9 cellular contexts compared by ENCODE assay signal in genomic region chr17:44362479-44362963, GRCh38. TPM values are rescaled to one million over a fixed set of nuclear protein-coding genes. Genes with fewer than 3 reads are reported as not detected.
DNase-seq lines count a peak whose midpoint lies in the region; FAIRE-seq and TF ChIP-seq lines count a peak whose summit lies in the region.
"Had no signal": no experiment of that assay in that cellular context is flagged by ENCODE, and none has a peak within 500 bp of the region (broad histone marks: within the 10 kb centered on the region; RNA-seq: fewer than 3 reads in every experiment).

No MANE protein-coding gene starts in this region.

- peaks cover 17% of the 10 kb centered on the region for H3K27me3 Mint-ChIP-seq in nephron (ENCODE audit: low read depth)

- H3K23me2 ChIP-seq in H1 (ENCODE audit: low read depth, low read length) = peaks cover 2% of the 10 kb centered on the region; the same call in 1 of the 2 replicates

- FAIRE-seq in H1 (lab: Jason Lieb, UNC) = no peak
- FAIRE-seq in RCC 7860 (lab: Jason Lieb, UNC) = no peak

- H3K23ac ChIP-seq in H1 (ENCODE audit: insufficient read length) = no peak overlapping the region

- H3K18ac ChIP-seq in H1 (ENCODE audit: extremely low read depth, low read length) = no peak overlapping the region

- no peak for TF ChIP-seq EP300 in H1 (IDR thresholded peaks at IDR 0.05; ENCODE audit: borderline replicate concordance in 1 of 2, low read depth in 2 of 2, low read length in 2 of 2)

- no peak overlapping the region for H3K9ac ChIP-seq in H1 (replicated peaks in 1 of 4; ENCODE audit: extremely low read depth in 1 of 4, low read depth in 3 of 4, low read length in 3 of 4)

- peak overlapping the region; percentile 90 to 94 (median 93) for H3K4me3 Mint-ChIP-seq in nephron

- H3K4me3 ChIP-seq in BE2C (ENCODE audit: low read depth, low read length) = peak overlapping the region; percentile 79
- H3K4me3 ChIP-seq in H1 (ENCODE audit: extremely low read depth in 1 of 4, insufficient read depth in 2 of 4, low read depth in 3 of 4, low read length in 4 of 4) = peak overlapping the region; percentile 71 to 100 (median 76)
- no peak overlapping the region for H3K4me3 ChIP-seq in MG63
- H3K4me3 ChIP-seq in ascending aorta = no peak overlapping the region

- H3K4me2 ChIP-seq in H1 (ENCODE audit: insufficient read depth in 1 of 2, low read depth in 2 of 2, low read length in 2 of 2) = peak overlapping the region; percentile 52 to 79

- H4K5ac ChIP-seq in H1 (ENCODE audit: insufficient read length, low read depth, low read length) = no peak overlapping the region

- intact Hi-C loops in ascending aorta (cut with DNase I) = no loop called here

- H2BK5ac ChIP-seq in H1 (ENCODE audit: low read depth, low read length) = no peak overlapping the region

- no peak overlapping the region for H2BK12ac ChIP-seq in H1 (ENCODE audit: low read depth, low read length)

- no peak overlapping the region for H4K91ac ChIP-seq in H1 (replicated peaks; ENCODE audit: insufficient read length, low read length)

- H3K9me3 Mint-ChIP-seq in nephron = no peaks in the 10 kb centered on the region

- H3K36me3 Mint-ChIP-seq in nephron (ENCODE audit: low read depth) = peaks cover 17% of the 10 kb centered on the region

- POLR2A ChIA-PET in H1 (lab: Charles Lee; ENCODE audit: partially characterized antibody) = interaction anchor here (0.7 to 3.8 kb wide), 8 partner anchors 9 to 164 kb away, joined by 3 to 15 read pairs (median 4); no protein-coding TSS in a partner anchor

- H3K4me1 Mint-ChIP-seq in nephron = peaks cover 45% of the 10 kb centered on the region

- WGBS in H1 (ENCODE audit: extremely low coverage in 1 of 2, insufficient coverage in 1 of 2, insufficient read length in 1 of 2, insufficient replicate concordance in 2 of 2, low coverage in 1 of 2, low lambda C conversion rate in 2 of 2, missing lambda C conversion rate in 1 of 2), 2 experiments = 27% methylated on average over 6 of the region's 11 CpGs; no CpG with 5 or more reads in 1 of the 2 experiments

- no peak overlapping the region for H3K4ac ChIP-seq in H1 (replicated peaks; ENCODE audit: insufficient read length, low read depth, low read length)

- H3K27ac Mint-ChIP-seq in nephron = peak overlapping the region; percentile 66 to 92 (median 89)

- H3K27me3 ChIP-seq in BE2C = no peaks in the 10 kb centered on the region
- H3K27me3 ChIP-seq in H1 (replicated peaks in 1 of 4; ENCODE audit: control insufficient read depth in 3 of 4, extremely low read depth in 1 of 4, insufficient read depth in 3 of 4, low read length in 3 of 4) = no peaks in the 10 kb centered on the region
- H3K27me3 ChIP-seq in MG63 = peaks cover 29% of the 10 kb centered on the region
- H3K27me3 ChIP-seq in ascending aorta = peaks cover 12% of the 10 kb centered on the region

- H3K79me1 ChIP-seq in H1 (ENCODE audit: low read depth, low read length) = peaks cover 12% of the 10 kb centered on the region

- no peak overlapping the region; the same call in 1 of the 2 replicates for H2BK15ac ChIP-seq in H1 (ENCODE audit: low read length)

- no peak overlapping the region for H3K56ac ChIP-seq in H1 (replicated peaks; ENCODE audit: insufficient read length, low read depth, low read length)

- 0 out of 2 replicates have a peak overlapping the region, but pooled peaks have one; percentile 7 for H4K8ac ChIP-seq in H1 (ENCODE audit: extremely low read depth, insufficient read depth, low read length)

- TF ChIP-seq RAD21 in H1 (IDR thresholded peaks at IDR 0.05 in 1 of 2, conservative IDR thresholded peaks at IDR 0.05 in 1 of 2; ENCODE audit: low read depth in 2 of 2, low read length in 2 of 2) = no peak

- no peak overlapping the region for H2BK20ac ChIP-seq in H1 (ENCODE audit: low read length)

- H2AK5ac ChIP-seq in H1 (ENCODE audit: low read depth, low read length) = no peak overlapping the region; the same call in 1 of the 2 replicates

- TF ChIP-seq CTCF in BE2C (IDR thresholded peaks at IDR 0.05; ENCODE audit: low read depth, low read length) (no peak), H1 (IDR thresholded peaks at IDR 0.05; ENCODE audit: control extremely low read depth in 1 of 3, insufficient read depth in 1 of 3, low read depth in 1 of 3, low read length in 3 of 3) (no peak), nephron (IDR thresholded peaks at IDR 0.05; ENCODE audit: unreplicated experiment in 3 of 3) (no peak), ascending aorta (IDR thresholded peaks at IDR 0.05) (no peak)

- no peaks in the 10 kb centered on the region for H3K9me3 ChIP-seq in BE2C
- H3K9me3 ChIP-seq in H1 (ENCODE audit: insufficient read depth in 2 of 2, low read depth in 1 of 2, low read length in 1 of 2) = no peaks in the 10 kb centered on the region
- no peaks in the 10 kb centered on the region for H3K9me3 ChIP-seq in MG63
- H3K9me3 ChIP-seq in ascending aorta = no peaks in the 10 kb centered on the region

- CTCF ChIA-PET in H1 (lab: Charles Lee; ENCODE audit: partially characterized antibody) = interaction anchor here (0.6 to 10.1 kb wide), 13 partner anchors 8 to 419 kb away, joined by 3 to 177 read pairs (median 4); partner anchors contain the start of gene GRN

- H2BK120ac ChIP-seq in H1 (replicated peaks; ENCODE audit: low read depth, low read length) = no peak overlapping the region

- H3K36me3 ChIP-seq in BE2C (no peaks in the 10 kb centered on the region), H1 (ENCODE audit: control insufficient read depth in 2 of 4, insufficient read depth in 4 of 4, low read length in 3 of 4) (peaks cover 0 to 6% (median 1%) of the 10 kb centered on the region in 4 experiments; a peak in 1 of 8 replicates), MG63 (no peaks in the 10 kb centered on the region), ascending aorta (no peaks in the 10 kb centered on the region)

- DNase-seq in BE2C = no peak
- peak; percentile 36 for DNase-seq in NCI-H69 (lab: John Stamatoyannopoulos, UW)
- no peak for DNase-seq in H1 (ENCODE audit: low read depth in 1 of 2, low spot score in 2 of 2)
- DNase-seq in NCI-H1694 (lab: John Stamatoyannopoulos, UW) = no peak
- DNase-seq in RCC 7860 (ENCODE audit: low spot score) = no peak
- DNase-seq in MG63 = no peak
- DNase-seq in ascending aorta (ENCODE audit: low spot score in 2 of 2) = no peak
- DNase-seq: midbrain had no signal

- H3K14ac ChIP-seq in H1 (ENCODE audit: insufficient read length) = no peak overlapping the region

- H3K79me2 ChIP-seq in H1 (ENCODE audit: control insufficient read depth in 1 of 2, insufficient read depth in 2 of 2, low read length in 2 of 2) = peaks cover 0 to 7% of the 10 kb centered on the region in 2 experiments; a peak in 1 of 4 replicates

- H4K20me1 ChIP-seq in H1 (replicated peaks in 1 of 2; ENCODE audit: control insufficient read depth in 1 of 2, insufficient read depth in 2 of 2, low read length in 2 of 2) = peaks cover 3 to 21% of the 10 kb centered on the region in 2 experiments

- no peak for TF ChIP-seq POLR2A in H1 (IDR thresholded peaks at IDR 0.05; ENCODE audit: control extremely low read depth in 1 of 2, low read depth in 2 of 2, low read length in 2 of 2)

- no peak overlapping the region for H2AFZ ChIP-seq in H1 (ENCODE audit: low read length)

- peaks cover 8% of the 10 kb centered on the region; the same call in 1 of the 2 replicates for H3K4me1 ChIP-seq in BE2C
- H3K4me1 ChIP-seq in H1 (replicated peaks in 1 of 4; ENCODE audit: control insufficient read depth in 3 of 4, insufficient read depth in 4 of 4, low read length in 3 of 4) = peaks cover 9 to 23% (median 18%) of the 10 kb centered on the region in 4 experiments
- peaks cover 5 to 6% of the 10 kb centered on the region in 2 donors for H3K4me1 ChIP-seq in ascending aorta

- H3K27ac ChIP-seq in H1 (ENCODE audit: low read depth, low read length) (no peak overlapping the region), ascending aorta (no peak overlapping the region)

RNA-seq across cellular contexts. Expression of gene FAM171A2, which starts 1.1 kb away (rescaled TPM):
- polyA plus RNA-seq in BE2C (2012; ENCODE audit: insufficient read depth, insufficient read length, low read depth) = 44.8 TPM
- total RNA-seq in H1 (2021; fragmentation: NEBNext Ultra II Directional; extraction: Animal tissue kit (Norgen Biotek cat#: 25700)) = 23.9 and 24.1 TPM in 2 replicates
- 21.9 and 31.8 TPM in 2 replicates for polyA plus RNA-seq in H1 (2011; rRNA removed)
- polyA plus RNA-seq in H1 (2011; cell fraction: cytosol; rRNA removed) = 21.7 TPM
- 37.0 TPM for polyA plus RNA-seq in H1 (2011; cell fraction: nucleus; rRNA removed)
- polyA plus RNA-seq in H1 (2012, experiment 1 of 2) = 10.4 to 25.0 TPM (median 21.9 TPM) in 4 replicates
- 11.7 TPM for polyA plus RNA-seq in H1 (2012, experiment 2 of 2)
- polyA plus RNA-seq in H1 (2013, experiment 1 of 2) = 15.4 TPM
- 15.9 TPM for polyA plus RNA-seq in H1 (2013, experiment 2 of 2)
- 14.7 and 17.9 TPM in 2 replicates for polyA minus RNA-seq in H1 (2011; rRNA and poly(A)+ RNA removed)
- 22.5 TPM for polyA minus RNA-seq in H1 (2011; cell fraction: cytosol; rRNA and poly(A)+ RNA removed)
- polyA minus RNA-seq in H1 (2011; cell fraction: nucleus; rRNA and poly(A)+ RNA removed) = 24.7 TPM
- total RNA-seq in MG63 (2014; rRNA removed; shearing (Covaris generic); ENCODE audit: low replicate concordance) = 2.1 and 9.3 TPM in 2 replicates
- 1.7 TPM for total RNA-seq in ascending aorta

RNA-seq across cellular contexts. Expression of gene GRN, which starts 17.4 kb away (rescaled TPM):
- polyA plus RNA-seq in BE2C (2012; ENCODE audit: insufficient read depth, insufficient read length, low read depth) = 398 TPM
- 108 and 117 TPM in 2 replicates for total RNA-seq in H1 (2021; fragmentation: NEBNext Ultra II Directional; extraction: Animal tissue kit (Norgen Biotek cat#: 25700))
- polyA plus RNA-seq in H1 (2011; rRNA removed) = 387 and 526 TPM in 2 replicates
- 143 TPM for polyA plus RNA-seq in H1 (2011; cell fraction: cytosol; rRNA removed)
- polyA plus RNA-seq in H1 (2011; cell fraction: nucleus; rRNA removed) = 360 TPM
- polyA plus RNA-seq in H1 (2012, experiment 1 of 2) = 137 to 183 TPM (median 169 TPM) in 4 replicates
- 165 TPM for polyA plus RNA-seq in H1 (2012, experiment 2 of 2)
- 258 TPM for polyA plus RNA-seq in H1 (2013, experiment 1 of 2)
- 236 TPM for polyA plus RNA-seq in H1 (2013, experiment 2 of 2)
- polyA minus RNA-seq in H1 (2011; rRNA and poly(A)+ RNA removed) = 66.1 and 115 TPM in 2 replicates
- 135 TPM for polyA minus RNA-seq in H1 (2011; cell fraction: cytosol; rRNA and poly(A)+ RNA removed)
- polyA minus RNA-seq in H1 (2011; cell fraction: nucleus; rRNA and poly(A)+ RNA removed) = 88.4 TPM
- total RNA-seq in MG63 (2014; rRNA removed; shearing (Covaris generic); ENCODE audit: low replicate concordance) = 109 and 170 TPM in 2 replicates
- total RNA-seq in ascending aorta = 430 TPM

RNA-seq across cellular contexts. Expression of gene ITGA2B, which starts 26.9 kb away (rescaled TPM):
- 1.6 TPM for polyA plus RNA-seq in BE2C (2012; ENCODE audit: insufficient read depth, insufficient read length, low read depth)
- 11.3 and 12.3 TPM in 2 replicates for total RNA-seq in H1 (2021; fragmentation: NEBNext Ultra II Directional; extraction: Animal tissue kit (Norgen Biotek cat#: 25700))
- polyA plus RNA-seq in H1 (2011; rRNA removed) = 6.9 and 12.4 TPM in 2 replicates
- 11.4 TPM for polyA plus RNA-seq in H1 (2011; cell fraction: cytosol; rRNA removed)
- 59.9 TPM for polyA plus RNA-seq in H1 (2011; cell fraction: nucleus; rRNA removed)
- polyA plus RNA-seq in H1 (2012, experiment 1 of 2) = 9.1 to 21.1 TPM (median 16.5 TPM) in 4 replicates
- polyA plus RNA-seq in H1 (2012, experiment 2 of 2) = 7.0 TPM
- polyA plus RNA-seq in H1 (2013, experiment 1 of 2) = 8.8 TPM
- polyA plus RNA-seq in H1 (2013, experiment 2 of 2) = 6.7 TPM
- 5.8 and 5.9 TPM in 2 replicates for polyA minus RNA-seq in H1 (2011; rRNA and poly(A)+ RNA removed)
- polyA minus RNA-seq in H1 (2011; cell fraction: cytosol; rRNA and poly(A)+ RNA removed) = 6.3 TPM
- polyA minus RNA-seq in H1 (2011; cell fraction: nucleus; rRNA and poly(A)+ RNA removed) = 16.0 TPM
- not detected in 2 replicates for total RNA-seq in MG63 (2014; rRNA removed; shearing (Covaris generic); ENCODE audit: low replicate concordance)
- total RNA-seq in ascending aorta = not detected

RNA-seq across cellular contexts. Expression of gene SLC25A39, which starts 37.9 kb away (rescaled TPM):
- 920 TPM for polyA plus RNA-seq in BE2C (2012; ENCODE audit: insufficient read depth, insufficient read length, low read depth)
- total RNA-seq in H1 (2021; fragmentation: NEBNext Ultra II Directional; extraction: Animal tissue kit (Norgen Biotek cat#: 25700)) = 189 and 200 TPM in 2 replicates
- 291 and 408 TPM in 2 replicates for polyA plus RNA-seq in H1 (2011; rRNA removed)
- 282 TPM for polyA plus RNA-seq in H1 (2011; cell fraction: cytosol; rRNA removed)
- polyA plus RNA-seq in H1 (2011; cell fraction: nucleus; rRNA removed) = 575 TPM
- 156 to 250 TPM (median 229 TPM) in 4 replicates for polyA plus RNA-seq in H1 (2012, experiment 1 of 2)
- 230 TPM for polyA plus RNA-seq in H1 (2012, experiment 2 of 2)
- polyA plus RNA-seq in H1 (2013, experiment 1 of 2) = 181 TPM
- polyA plus RNA-seq in H1 (2013, experiment 2 of 2) = 173 TPM
- 74.8 and 88.3 TPM in 2 replicates for polyA minus RNA-seq in H1 (2011; rRNA and poly(A)+ RNA removed)
- 85.4 TPM for polyA minus RNA-seq in H1 (2011; cell fraction: cytosol; rRNA and poly(A)+ RNA removed)
- 119 TPM for polyA minus RNA-seq in H1 (2011; cell fraction: nucleus; rRNA and poly(A)+ RNA removed)
- total RNA-seq in MG63 (2014; rRNA removed; shearing (Covaris generic); ENCODE audit: low replicate concordance) = 142 and 155 TPM in 2 replicates
- total RNA-seq in ascending aorta = 182 TPM

RNA-seq across cellular contexts. Expression of gene RUNDC3A, which starts 54.1 kb away (rescaled TPM):
- 386 TPM for polyA plus RNA-seq in BE2C (2012; ENCODE audit: insufficient read depth, insufficient read length, low read depth)
- 6.1 and 6.4 TPM in 2 replicates for total RNA-seq in H1 (2021; fragmentation: NEBNext Ultra II Directional; extraction: Animal tissue kit (Norgen Biotek cat#: 25700))
- polyA plus RNA-seq in H1 (2011; rRNA removed) = 13.8 and 15.6 TPM in 2 replicates
- polyA plus RNA-seq in H1 (2011; cell fraction: cytosol; rRNA removed) = 11.9 TPM
- 23.7 TPM for polyA plus RNA-seq in H1 (2011; cell fraction: nucleus; rRNA removed)
- polyA plus RNA-seq in H1 (2012, experiment 1 of 2) = 4.5 to 8.2 TPM (median 6.2 TPM) in 4 replicates
- polyA plus RNA-seq in H1 (2012, experiment 2 of 2) = 5.1 TPM
- polyA plus RNA-seq in H1 (2013, experiment 1 of 2) = 4.7 TPM
- polyA plus RNA-seq in H1 (2013, experiment 2 of 2) = 4.5 TPM
- polyA minus RNA-seq in H1 (2011; rRNA and poly(A)+ RNA removed) = 3.8 and 4.3 TPM in 2 replicates
- 6.8 TPM for polyA minus RNA-seq in H1 (2011; cell fraction: cytosol; rRNA and poly(A)+ RNA removed)
- polyA minus RNA-seq in H1 (2011; cell fraction: nucleus; rRNA and poly(A)+ RNA removed) = 3.4 TPM
- not detected in 2 replicates for total RNA-seq in MG63 (2014; rRNA removed; shearing (Covaris generic); ENCODE audit: low replicate concordance)
- not detected for total RNA-seq in ascending aorta

Comparison
In these comparisons a context has a peak if more than half of its experiments do, and no peak if none do; other contexts are left out.
1. H3K4me3 ChIP-seq: peak in BE2C (single experiment) and H1 (4 of 4); none in MG63 (single experiment) and ascending aorta (0 of 2).
2. RNA of gene ITGA2B, which starts 26.9 kb away (total RNA-seq): 11.3 to 12.3 TPM in H1; not detected in MG63 and not detected in ascending aorta (single experiment); every median in the first group is over 10 times any median in the second.